In the genomic region with DNA sequence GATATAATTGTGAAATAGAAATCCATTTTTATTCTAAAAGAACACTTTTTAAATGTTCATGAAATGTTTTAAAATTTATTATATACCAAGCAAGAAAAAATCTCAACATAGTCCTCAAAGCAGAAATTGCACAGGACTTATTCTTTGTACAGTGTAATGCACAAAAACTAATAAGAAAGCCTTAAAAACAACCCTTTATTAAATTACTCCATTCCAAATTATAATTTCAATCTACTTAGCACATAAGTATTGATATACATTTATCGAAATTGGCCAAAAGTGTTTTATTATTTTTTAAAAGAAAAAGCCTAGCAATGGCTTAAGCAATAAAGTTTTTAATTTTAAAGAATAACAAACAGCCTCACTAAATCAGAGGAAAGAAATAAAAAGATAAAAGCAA, we compare ENCODE assay signal across 17 cellular contexts. TPM values are rescaled to one million over a fixed set of nuclear protein-coding genes. Genes with fewer than 3 reads are reported as not detected.
"Had no signal": no experiment of that assay in that cellular context is flagged by ENCODE, and none has a peak within 500 bp of the region (broad histone marks: within the 10 kb centered on the region; RNA-seq: fewer than 3 reads in every experiment).

No MANE protein-coding gene starts in this region.

- H3K27ac Mint-ChIP-seq: activated T-helper 2 cell treated with anti-CD3 and anti-CD28 coated beads, Interferon-gamma antibody, Interleukin-2, Interleukin-4, amounts not matched to agents 10 μg/mL and 5 μg/mL and 100 μg/mL, durations not matched to agents 14 hours and 24 hours and 36 hours; endodermal cell had no signal

- H3K9me3 Mint-ChIP-seq: activated naive CD4-positive, alpha-beta T cell treated with anti-CD3 and anti-CD28 coated beads, Interleukin-2, amount 10 ng/mL, durations not matched to agents 7 days and 5 days; activated T-helper 2 cell treated with anti-CD3 and anti-CD28 coated beads, Interferon-gamma antibody, Interleukin-2, Interleukin-4, amounts not matched to agents 10 μg/mL and 5 μg/mL and 100 μg/mL, durations not matched to agents 14 hours and 24 hours and 36 hours; endodermal cell; neural crest cell had no signal

- H3K4me1 Mint-ChIP-seq: neural crest cell had no signal

- DNase-seq: activated CD4-positive, alpha-beta T cell treated with anti-CD3 and anti-CD28 coated beads, Interleukin-2, amount 50 U/mL, for 1 hour; dermis blood vessel endothelial cell; endodermal cell; head of caudate nucleus; kidney glomerular epithelial cell; left ventricle myocardium superior; mesendoderm; SIG-M5; T-helper 9 cell; thyroid gland had no signal

- H3K27ac ChIP-seq: thyroid gland had no signal

- H3K27me3 ChIP-seq: thyroid gland had no signal

- H3K4me3 Mint-ChIP-seq: activated naive CD4-positive, alpha-beta T cell treated with anti-CD3 and anti-CD28 coated beads, Interleukin-2, amount 10 ng/mL, durations not matched to agents 7 days and 5 days; endodermal cell; neural crest cell had no signal

- H3K36me3 ChIP-seq: thyroid gland had no signal

- ATAC-seq: left ventricle myocardium superior, sciatic nerve had no signal

- H3K27me3 Mint-ChIP-seq: activated naive CD4-positive, alpha-beta T cell treated with anti-CD3 and anti-CD28 coated beads, Interleukin-2, amount 10 ng/mL, durations not matched to agents 7 days and 5 days had no signal

- H3K4me3 ChIP-seq: thyroid gland had no signal

- H3K4me1 ChIP-seq: thyroid gland had no signal

- H3K9me3 ChIP-seq: thyroid gland had no signal

RNA-seq across cellular contexts. Expression of a gene that starts 46.7 kb away (rescaled TPM):
- total RNA-seq: activated T-helper 2 cell treated with anti-CD3 and anti-CD28 coated beads, Interferon-gamma antibody, Interleukin-2, Interleukin-4, amounts not matched to agents 10 μg/mL and 5 μg/mL and 100 μg/mL, durations not matched to agents 14 hours and 24 hours and 36 hours; endodermal cell; epithelial cell of proximal tubule; neural crest cell; osteocyte had no signal
- polyA plus RNA-seq: aorta had no signal
